Comparison of ENCODE assay signal across 14 cellular contexts in genomic region chr20:23149623-23150279, GRCh38.
DNase-seq lines count a peak whose midpoint lies in the region; ATAC-seq and TF ChIP-seq lines count a peak whose summit lies in the region.
"Had no signal": no experiment of that assay in that cellular context is flagged by ENCODE, and none has a peak within 500 bp of the region (broad histone marks: within the 10 kb centered on the region; RNA-seq: fewer than 3 reads in every experiment).

No MANE protein-coding gene starts in this region.

- H4K20me1 ChIP-seq in BLaER1 (no peaks in the 10 kb centered on the region), GM23248 (ENCODE audit: insufficient read depth) (no peaks in the 10 kb centered on the region)

- H2AFZ ChIP-seq in GM23248, result no peak overlapping the region

- H3K27ac ChIP-seq in BLaER1 (no peak overlapping the region), GM23248 (peak overlapping the region; percentile 97), ascending aorta (peak overlapping the region; percentile 93 to 96)
- H3K27ac ChIP-seq: foreskin keratinocyte, upper lobe of right lung had no signal

- H3K36me3 ChIP-seq in BLaER1, result no peaks in the 10 kb centered on the region
- H3K36me3 ChIP-seq in GM23248 (ENCODE audit: low read depth), result no peaks in the 10 kb centered on the region
- no peaks in the 10 kb centered on the region for H3K36me3 ChIP-seq in ascending aorta
- H3K36me3 ChIP-seq: upper lobe of right lung had no signal

- H3K4me3 ChIP-seq in BLaER1 (no peak overlapping the region), GM23248 (no peak overlapping the region), ascending aorta (no peak overlapping the region)
- H3K4me3 ChIP-seq: upper lobe of right lung had no signal

- intact Hi-C loops in ascending aorta (cut with DNase I), result loop anchor here (5.0 to 10.0 kb wide), 4 partner anchors 213 to 1905 kb away; partner anchors contain the start of genes ACSS1, GZF1 and NAPB

- TF ChIP-seq CTCF in ascending aorta (IDR thresholded peaks at IDR 0.05) (no peak), osteocyte (IDR thresholded peaks at IDR 0.05) (no peak)

- no peak overlapping the region for H3K27ac Mint-ChIP-seq in osteocyte (ENCODE audit: unreplicated experiment)

- H3K4me2 ChIP-seq in BLaER1 (peak overlapping the region; percentile 65; the same call in 1 of the 2 replicates), GM23248 (ENCODE audit: unreplicated experiment) (no peak overlapping the region)

- no peaks in the 10 kb centered on the region for H3K9me3 Mint-ChIP-seq in osteocyte (ENCODE audit: unreplicated experiment)
- H3K9me3 Mint-ChIP-seq: activated naive CD4-positive, alpha-beta T cell treated with anti-CD3 and anti-CD28 coated beads, Interleukin-2, amount 50 U/mL, for 72 hours had no signal

- no peak overlapping the region for H3K4me3 Mint-ChIP-seq in osteocyte (ENCODE audit: unreplicated experiment)

- H3K36me3 Mint-ChIP-seq in osteocyte (ENCODE audit: unreplicated experiment), result no peaks in the 10 kb centered on the region
- H3K36me3 Mint-ChIP-seq: activated naive CD4-positive, alpha-beta T cell treated with anti-CD3 and anti-CD28 coated beads, Interleukin-2, amount 50 U/mL, for 72 hours had no signal

- no peaks in the 10 kb centered on the region for H3K9me3 ChIP-seq in BLaER1
- no peaks in the 10 kb centered on the region for H3K9me3 ChIP-seq in GM23248 (ENCODE audit: low read depth)
- no peaks in the 10 kb centered on the region for H3K9me3 ChIP-seq in ascending aorta
- H3K9me3 ChIP-seq: upper lobe of right lung had no signal

- peaks cover 44% of the 10 kb centered on the region for H3K4me1 ChIP-seq in BLaER1
- H3K4me1 ChIP-seq in GM23248 (ENCODE audit: insufficient read depth), result peaks cover 85% of the 10 kb centered on the region
- peaks cover 25 to 86% of the 10 kb centered on the region in 2 donors for H3K4me1 ChIP-seq in ascending aorta

- H3K27me3 ChIP-seq in BLaER1 (no peaks in the 10 kb centered on the region), GM23248 (replicated peaks; ENCODE audit: insufficient read depth) (no peaks in the 10 kb centered on the region), ascending aorta (no peaks in the 10 kb centered on the region)
- H3K27me3 ChIP-seq: foreskin keratinocyte, upper lobe of right lung had no signal

- 82 to 91% methylated on average over 7 of the region's 7 CpGs for WGBS in GM23248 (ENCODE audit: low coverage in 1 of 2, low lambda C conversion rate in 2 of 2, missing lambda C conversion rate in 2 of 2), 2 experiments

- no peak for ATAC-seq in GM21360 (IDR thresholded peaks at IDR 0.05; ENCODE audit: unreplicated experiment)
- ATAC-seq: activated naive CD4-positive, alpha-beta T cell treated with anti-CD3 and anti-CD28 coated beads, Interleukin-2, amount 50 U/mL, for 72 hours; foreskin keratinocyte; right cardiac atrium; upper lobe of right lung had no signal

- H3K9ac ChIP-seq in BLaER1 (no peak overlapping the region), GM23248 (0 out of 2 replicates have a peak overlapping the region, but pooled peaks have one; percentile 77)

- no peaks in the 10 kb centered on the region for H3K9me2 ChIP-seq in GM23248 (ENCODE audit: insufficient read depth)

- H3K4me1 Mint-ChIP-seq in osteocyte (ENCODE audit: unreplicated experiment), result peaks cover 53% of the 10 kb centered on the region

- H3K27me3 Mint-ChIP-seq in osteocyte (ENCODE audit: unreplicated experiment), result no peaks in the 10 kb centered on the region

- H3K79me2 ChIP-seq in GM23248 (ENCODE audit: insufficient read depth), result no peaks in the 10 kb centered on the region

- H3F3A ChIP-seq in GM23248 (ENCODE audit: insufficient read depth), result peaks cover 68% of the 10 kb centered on the region

- DNase-seq in GM23248 (no peak), ascending aorta (ENCODE audit: low spot score in 2 of 2) (peak in 1 of 2 donors; percentile 53), osteocyte (ENCODE audit: extremely low spot score, unreplicated experiment) (peak; percentile 73), RKO (ENCODE audit: low spot score) (no peak), NCI-H1105 treated with DMSO at 0.1 percent for 48 hours (lab: John Stamatoyannopoulos, UW) (no peak)
- DNase-seq: activated T-cell treated with anti-CD3 and anti-CD28 coated beads, Interleukin-2, amount 50 U/mL, for 48 hours; foreskin keratinocyte; NK-92 treated with Interleukin-12 subunit alpha and Interleukin-12 subunit beta, amount 100 ng/mL, for 24 hours; stimulated activated naive CD4-positive, alpha-beta T cell treated with Interleukin-2 at 50 U/mL for 16 hours; upper lobe of right lung had no signal

- in situ Hi-C loops in GM23248 (cut with MboI), result no loop called here
